In genomic region chr13:42320375-42320787, GRCh38 we compare ENCODE assay signal across 1 cellular context.
TF ChIP-seq lines count a peak whose summit lies in the region.

No MANE protein-coding gene starts in this region.

TF ChIP-seq in H1, 55 proteins besides CTCF, POLR2A, EP300 and RAD21:
- TF ChIP-seq SP1 (IDR thresholded peaks at IDR 0.05; ENCODE audit: low read depth, low read length): 0 out of 2 replicates have a peak, but pooled peaks have one; percentile 20
- TF ChIP-seq NANOG (IDR thresholded peaks at IDR 0.05; ENCODE audit: insufficient read depth, low read depth, low read length, poor library complexity, severe bottlenecking): no peak
